Comparison of ENCODE assay signal across 24 cellular contexts in genomic region chr7:38831262-38831661, GRCh38.
DNase-seq lines count a peak whose midpoint lies in the region; ATAC-seq, FAIRE-seq and TF ChIP-seq lines count a peak whose summit lies in the region.
"Had no signal": no experiment of that assay in that cellular context is flagged by ENCODE, and none has a peak within 500 bp of the region (broad histone marks: within the 10 kb centered on the region; RNA-seq: fewer than 3 reads in every experiment).

No MANE protein-coding gene starts in this region.

- TF ChIP-seq RAD21 in H1 (IDR thresholded peaks at IDR 0.05 in 1 of 2, conservative IDR thresholded peaks at IDR 0.05 in 1 of 2; ENCODE audit: low read depth in 2 of 2, low read length in 2 of 2): no peak

- POLR2A ChIA-PET in H1 (lab: Charles Lee; ENCODE audit: partially characterized antibody): no interaction called here

- no peak overlapping the region for H3K9ac ChIP-seq in H1 (replicated peaks in 1 of 4; ENCODE audit: extremely low read depth in 1 of 4, low read depth in 3 of 4, low read length in 3 of 4)

- H3K4me2 ChIP-seq in GM23338 (no peak overlapping the region), H1 (ENCODE audit: insufficient read depth in 1 of 2, low read depth in 2 of 2, low read length in 2 of 2) (no peak overlapping the region)

- no peak overlapping the region for H2BK120ac ChIP-seq in H1 (replicated peaks; ENCODE audit: low read depth, low read length)

- no peak overlapping the region for H3K14ac ChIP-seq in H1 (ENCODE audit: insufficient read length)

- H2BK5ac ChIP-seq in H1 (ENCODE audit: low read depth, low read length): no peak overlapping the region

- H3K4me3 Mint-ChIP-seq in GM23338: no peak overlapping the region
- H3K4me3 Mint-ChIP-seq: activated CD4-positive, alpha-beta T cell treated with anti-CD3 and anti-CD28 coated beads for 36 hours; activated CD8-positive, alpha-beta memory T cell treated with anti-CD3 and anti-CD28 coated beads, Interleukin-2, amount 10 ng/mL, durations not matched to agents 7 days and 5 days; effector memory CD8-positive, alpha-beta T cell; IgD-negative memory B cell had no signal

- no peaks in the 10 kb centered on the region for H3K27me3 Mint-ChIP-seq in GM23338 (ENCODE audit: insufficient read depth, low read depth, poor library complexity)
- H3K27me3 Mint-ChIP-seq: activated CD4-positive, alpha-beta T cell treated with anti-CD3 and anti-CD28 coated beads for 36 hours; activated CD8-positive, alpha-beta memory T cell treated with anti-CD3 and anti-CD28 coated beads, Interleukin-2, amount 10 ng/mL, durations not matched to agents 7 days and 5 days; effector memory CD8-positive, alpha-beta T cell; IgD-negative memory B cell had no signal

- no peaks in the 10 kb centered on the region for H3K79me2 ChIP-seq in GM23338 (replicated peaks; ENCODE audit: insufficient read depth)
- no peaks in the 10 kb centered on the region; a peak in 1 of 4 replicates for H3K79me2 ChIP-seq in H1 (ENCODE audit: control insufficient read depth in 1 of 2, insufficient read depth in 2 of 2, low read length in 2 of 2)

- H3K27ac ChIP-seq in GM23338 (ENCODE audit: low read depth): no peak overlapping the region; the same call in 1 of the 2 replicates
- H3K27ac ChIP-seq in H1 (ENCODE audit: low read depth, low read length): no peak overlapping the region
- peak overlapping the region in 2 of 4 donors; percentile 5 to 36 for H3K27ac ChIP-seq in pancreas
- H3K27ac ChIP-seq: adrenal gland, left lung, ovary, SJCRH30 had no signal

- TF ChIP-seq CTCF in GM23338 (conservative IDR thresholded peaks at IDR 0.05; ENCODE audit: low read depth in 2 of 2) (no peak), H1 (IDR thresholded peaks at IDR 0.05; ENCODE audit: control extremely low read depth in 1 of 3, insufficient read depth in 1 of 3, low read depth in 1 of 3, low read length in 3 of 3) (no peak), pancreas (IDR thresholded peaks at IDR 0.05) (no peak)

- H3K36me3 ChIP-seq in GM23338 (ENCODE audit: insufficient read depth) (no peaks in the 10 kb centered on the region), H1 (ENCODE audit: control insufficient read depth in 2 of 4, insufficient read depth in 4 of 4, low read length in 3 of 4) (no peaks in the 10 kb centered on the region; a peak in 1 of 8 replicates), pancreas (no peaks in the 10 kb centered on the region)
- H3K36me3 ChIP-seq: ovary, SJCRH30 had no signal

- H3K79me1 ChIP-seq in H1 (ENCODE audit: low read depth, low read length): no peaks in the 10 kb centered on the region

- no peak overlapping the region for H2BK15ac ChIP-seq in H1 (ENCODE audit: low read length)

- H3K23me2 ChIP-seq in H1 (ENCODE audit: low read depth, low read length): no peaks in the 10 kb centered on the region

- intact Hi-C loops in pancreas (cut with DNase I) (no loop called here), left colon (cut with DNase I, micrococcal nuclease) (no loop called here)

- WGBS in H1 (ENCODE audit: extremely low coverage in 1 of 2, insufficient coverage in 1 of 2, insufficient read length in 1 of 2, insufficient replicate concordance in 2 of 2, low coverage in 1 of 2, low lambda C conversion rate in 2 of 2, missing lambda C conversion rate in 1 of 2), 2 experiments: 79% methylated on average over 4 of the region's 4 CpGs; no CpG with 5 or more reads in 1 of the 2 experiments
- 21 to 27% methylated on average over 4 of the region's 4 CpGs for WGBS in pancreas, 2 donors

- ATAC-seq in GM23338 (no peak), pancreas (peak; percentile 57 to 76 (median 70)), GM21390 (IDR thresholded peaks at IDR 0.05; ENCODE audit: unreplicated experiment) (no peak), left colon (no peak)
- ATAC-seq: activated CD4-positive, alpha-beta T cell treated with anti-CD3 and anti-CD28 coated beads for 36 hours; activated CD8-positive, alpha-beta memory T cell treated with anti-CD3 and anti-CD28 coated beads, Interleukin-2, amount 10 ng/mL, durations not matched to agents 7 days and 5 days; effector memory CD8-positive, alpha-beta T cell; left lung had no signal

- no peaks in the 10 kb centered on the region for H3K9me2 ChIP-seq in GM23338 (ENCODE audit: insufficient read depth)

- H3K4me3 ChIP-seq in GM23338 (no peak overlapping the region), H1 (ENCODE audit: extremely low read depth in 1 of 4, insufficient read depth in 2 of 4, low read depth in 3 of 4, low read length in 4 of 4) (no peak overlapping the region), pancreas (peak overlapping the region in 1 of 4 donors; percentile 2)
- H3K4me3 ChIP-seq: adrenal gland, left lung, ovary, SJCRH30 had no signal

- DNase-seq in Ammon's horn (ENCODE audit: low spot score): peak; percentile 63
- DNase-seq in GM23338 (ENCODE audit: low spot score): no peak
- DNase-seq in H1 (ENCODE audit: low read depth in 1 of 2, low spot score in 2 of 2): no peak
- no peak for DNase-seq in pancreas
- no peak for DNase-seq in DMS153 (lab: John Stamatoyannopoulos, UW)
- no peak for DNase-seq in NCI-H1930 (lab: John Stamatoyannopoulos, UW)
- no peak for DNase-seq in left colon
- DNase-seq: activated CD4-positive, alpha-beta T cell treated with anti-CD3 and anti-CD28 coated beads for 36 hours; activated CD8-positive, alpha-beta memory T cell treated with anti-CD3 and anti-CD28 coated beads, Interleukin-2, amount 10 ng/mL, durations not matched to agents 7 days and 5 days; adrenal gland; C1 segment of cervical spinal cord; central memory CD4-positive, alpha-beta T cell; DMS53; effector memory CD8-positive, alpha-beta T cell; foreskin fibroblast; left lung; MV-4-11; NCI-H2107; NCI-H524 treated with DMSO at 0.1 percent for 48 hours; ovary; SJCRH30; small intestine had no signal

- CTCF ChIA-PET in H1 (lab: Charles Lee; ENCODE audit: partially characterized antibody): interaction anchor here (1.2 to 2.0 kb wide), 3 partner anchors 35 to 102 kb away, joined by 3 to 6 read pairs (median 4); no protein-coding TSS in a partner anchor

- 0 out of 2 replicates have a peak overlapping the region, but pooled peaks have one; percentile 35 for H2BK12ac ChIP-seq in H1 (ENCODE audit: low read depth, low read length)

- no peak overlapping the region for H4K5ac ChIP-seq in H1 (ENCODE audit: insufficient read length, low read depth, low read length)

- H3K36me3 Mint-ChIP-seq in GM23338 (ENCODE audit: low read depth): no peaks in the 10 kb centered on the region

- H3F3A ChIP-seq in GM23338 (replicated peaks; ENCODE audit: low read depth): no peaks in the 10 kb centered on the region

- no peak overlapping the region for H3K23ac ChIP-seq in H1 (ENCODE audit: insufficient read length)

- FAIRE-seq in H1 (lab: Jason Lieb, UNC) (no peak), pancreas (lab: Jason Lieb, UNC) (peak; percentile 9)
- FAIRE-seq: small intestine had no signal

- no peak overlapping the region for H3K56ac ChIP-seq in H1 (replicated peaks; ENCODE audit: insufficient read length, low read depth, low read length)

- H4K91ac ChIP-seq in H1 (replicated peaks; ENCODE audit: insufficient read length, low read length): no peak overlapping the region

- H3K4me1 Mint-ChIP-seq in GM23338: peaks cover 8% of the 10 kb centered on the region; the same call in 2 of the 3 replicates

- H3K4me1 ChIP-seq in GM23338 (ENCODE audit: insufficient read depth): no peaks in the 10 kb centered on the region
- peaks cover 0 to 2% (median under 1%) of the 10 kb centered on the region in 4 experiments; a peak in 2 of 7 replicates for H3K4me1 ChIP-seq in H1 (replicated peaks in 1 of 4; ENCODE audit: control insufficient read depth in 3 of 4, insufficient read depth in 4 of 4, low read length in 3 of 4)
- H3K4me1 ChIP-seq in pancreas: peaks cover 16 to 45% (median 21%) of the 10 kb centered on the region in 3 donors
- H3K4me1 ChIP-seq: left lung, SJCRH30 had no signal

- H2AFZ ChIP-seq in GM23338 (no peak overlapping the region), H1 (ENCODE audit: low read length) (no peak overlapping the region)

- peak overlapping the region; percentile 85; the same call in 1 of the 2 replicates for H2AK5ac ChIP-seq in H1 (ENCODE audit: low read depth, low read length)

- H2BK20ac ChIP-seq in H1 (ENCODE audit: low read length): no peak overlapping the region

- TF ChIP-seq EP300 in H1 (IDR thresholded peaks at IDR 0.05; ENCODE audit: borderline replicate concordance in 1 of 2, low read depth in 2 of 2, low read length in 2 of 2): no peak

- TF ChIP-seq POLR2A in H1 (IDR thresholded peaks at IDR 0.05; ENCODE audit: control extremely low read depth in 1 of 2, low read depth in 2 of 2, low read length in 2 of 2): no peak

- 0 out of 2 replicates have a peak overlapping the region, but pooled peaks have one; percentile 43 for H3K27ac Mint-ChIP-seq in GM23338
- H3K27ac Mint-ChIP-seq: activated CD4-positive, alpha-beta T cell treated with anti-CD3 and anti-CD28 coated beads for 36 hours; activated CD8-positive, alpha-beta memory T cell treated with anti-CD3 and anti-CD28 coated beads, Interleukin-2, amount 10 ng/mL, durations not matched to agents 7 days and 5 days had no signal

- H4K20me1 ChIP-seq in GM23338 (replicated peaks; ENCODE audit: insufficient read depth) (no peaks in the 10 kb centered on the region; the same call in 1 of the 2 replicates), H1 (replicated peaks in 1 of 2; ENCODE audit: control insufficient read depth in 1 of 2, insufficient read depth in 2 of 2, low read length in 2 of 2) (no peaks in the 10 kb centered on the region)

- H3K27me3 ChIP-seq in GM23338 (ENCODE audit: insufficient read depth): no peaks in the 10 kb centered on the region
- H3K27me3 ChIP-seq in H1 (replicated peaks in 1 of 4; ENCODE audit: control insufficient read depth in 3 of 4, extremely low read depth in 1 of 4, insufficient read depth in 3 of 4, low read length in 3 of 4): no peaks in the 10 kb centered on the region
- no peaks in the 10 kb centered on the region for H3K27me3 ChIP-seq in pancreas
- H3K27me3 ChIP-seq: adrenal gland, left lung, ovary, SJCRH30 had no signal

- H3K9me3 ChIP-seq in H1 (ENCODE audit: insufficient read depth in 2 of 2, low read depth in 1 of 2, low read length in 1 of 2) (no peaks in the 10 kb centered on the region), pancreas (no peaks in the 10 kb centered on the region)
- H3K9me3 ChIP-seq: adrenal gland, left lung, ovary, SJCRH30 had no signal

- no peak overlapping the region for H4K8ac ChIP-seq in H1 (ENCODE audit: extremely low read depth, insufficient read depth, low read length)

- no peak overlapping the region for H3K18ac ChIP-seq in H1 (ENCODE audit: extremely low read depth, low read length)

- no peaks in the 10 kb centered on the region for H3K9me3 Mint-ChIP-seq in GM23338
- H3K9me3 Mint-ChIP-seq: effector memory CD8-positive, alpha-beta T cell; IgD-negative memory B cell had no signal

- no peak overlapping the region for H3K4ac ChIP-seq in H1 (replicated peaks; ENCODE audit: insufficient read length, low read depth, low read length)

TF ChIP-seq in GM23338, 12 proteins besides CTCF, POLR2A, EP300 and RAD21 (continues in another document):
- no peak for TF ChIP-seq STAT1 (IDR thresholded peaks at IDR 0.05; ENCODE audit: unreplicated experiment)

TF ChIP-seq in H1, 55 proteins besides CTCF, POLR2A, EP300 and RAD21 (continues in another document):
- TF ChIP-seq HDAC2 (IDR thresholded peaks at IDR 0.05; ENCODE audit: borderline replicate concordance in 1 of 2, low read depth in 2 of 2, low read length in 2 of 2) (no peak), TAF1 (IDR thresholded peaks at IDR 0.05; ENCODE audit: low read depth, low read length) (no peak), TEAD4 (IDR thresholded peaks at IDR 0.05; ENCODE audit: low read depth, low read length) (no peak)

Comparison
In these comparisons a context has a peak if more than half of its experiments do, and no peak if none do; other contexts are left out.
1. ATAC-seq: peak in pancreas (4 of 4); none in GM23338 (single experiment), GM21390 (single experiment) and left colon (single experiment).